1 cellular context compared by ENCODE assay signal in genomic region chr11:59550368-59550841, GRCh38.
A peak's percentile ranks its signal among the peaks of the same experiment; 100 is the strongest.
TF ChIP-seq lines count a peak whose summit lies in the region.

No MANE protein-coding gene starts in this region.

TF ChIP-seq in SK-N-SH, 30 proteins besides CTCF, POLR2A, EP300 and RAD21 (continued from another document):
- peak; percentile 17; the same call in 1 of the 2 replicates for TF ChIP-seq REST (IDR thresholded peaks at IDR 0.05; ENCODE audit: low read depth, low read length)
- TF ChIP-seq JUND (IDR thresholded peaks at IDR 0.05), result no peak
- TF ChIP-seq SIN3A (IDR thresholded peaks at IDR 0.05; ENCODE audit: borderline replicate concordance, low read depth, low read length), result no peak
- peak; percentile 81 for TF ChIP-seq RCOR1 (IDR thresholded peaks at IDR 0.05; ENCODE audit: low read length)
- peak; percentile 32 for TF ChIP-seq PBX3 (IDR thresholded peaks at IDR 0.05)
- 0 out of 2 replicates have a peak, but pooled peaks have one; percentile 18 for TF ChIP-seq POLR2AphosphoS5 (IDR thresholded peaks at IDR 0.05; ENCODE audit: low read depth, low read length)
- TF ChIP-seq FOSL2 (IDR thresholded peaks at IDR 0.05; ENCODE audit: borderline replicate concordance, low read depth), result peak; percentile 47; the same call in 1 of the 2 replicates
- TF ChIP-seq YY1 (IDR thresholded peaks at IDR 0.05; ENCODE audit: low read depth), result peak; percentile 17; the same call in 1 of the 2 replicates
- no peak for TF ChIP-seq USF2 (IDR thresholded peaks at IDR 0.05; ENCODE audit: borderline replicate concordance, low read depth, low read length)
- peak; percentile 52; the same call in 1 of the 2 replicates for TF ChIP-seq MAX (IDR thresholded peaks at IDR 0.05; ENCODE audit: low read depth)
- peak; percentile 72 for TF ChIP-seq TEAD4 (IDR thresholded peaks at IDR 0.05; ENCODE audit: borderline replicate concordance, insufficient read depth)
